Comparison of ENCODE assay signal across 8 cellular contexts in genomic region chr4:47463235-47463956, GRCh38. TPM values are rescaled to one million over a fixed set of nuclear protein-coding genes. Genes with fewer than 3 reads are reported as not detected.
A peak's percentile ranks its signal among the peaks of the same experiment; 100 is the strongest.
DNase-seq lines count a peak whose midpoint lies in the region; ATAC-seq, FAIRE-seq and TF ChIP-seq lines count a peak whose summit lies in the region.

TSS of gene COMMD8 (minus strand) at chr4:47463702. CDS start at chr4:47463651, 51 bp downstream.

- H3K18ac ChIP-seq in H9 (ENCODE audit: insufficient read length, low read depth, low read length) = no peak within 1 kb of the TSS

- no peaks in the 10 kb centered on the region for H3K27me3 Mint-ChIP-seq in H9 (ENCODE audit: low read depth)
- no peaks in the 10 kb centered on the region for H3K27me3 Mint-ChIP-seq in natural killer cell treated with Interleukin-12 subunit alpha and Interleukin-12 subunit beta and Interleukin-15 and Interleukin-18, amount 100 ng/mL, for 72 hours

- peak within 1 kb of the TSS; percentile 43 for H3K9ac ChIP-seq in H9 (ENCODE audit: extremely low read depth, insufficient read length, low read length)

- no peak within 1 kb of the TSS for H4K8ac ChIP-seq in H9 (replicated peaks; ENCODE audit: insufficient read length, low read depth, low read length)

- no peak within 1 kb of the TSS for H2AK5ac ChIP-seq in H9 (ENCODE audit: insufficient read length, low read length)

- H3K4me3 Mint-ChIP-seq in H9 = peak within 1 kb of the TSS; percentile 86 to 91
- H3K4me3 Mint-ChIP-seq in natural killer cell treated with Interleukin-12 subunit alpha and Interleukin-12 subunit beta and Interleukin-15 and Interleukin-18, amount 100 ng/mL, for 72 hours = peak within 1 kb of the TSS; percentile 85

- H3K23me2 ChIP-seq in H9 (ENCODE audit: insufficient read length, low read depth, low read length, poor library complexity, severe bottlenecking) = no peaks in the 10 kb centered on the region

- peak within 1 kb of the TSS; percentile 60 for H2AFZ ChIP-seq in H9 (ENCODE audit: low read length)

- DNase-seq in H9 (peak; percentile 98), M059J (ENCODE audit: low read depth) (peak; percentile 96), SHP77 (lab: John Stamatoyannopoulos, UW) (peak; percentile 73 to 91), fibroblast of pulmonary artery (ENCODE audit: low read depth) (peak; percentile 97)
- peak; percentile 95 for DNase-seq in activated effector memory CD4-positive, alpha-beta T cell treated with Interleukin-2 at 50 U/mL for 16 hours
- DNase-seq in natural killer cell treated with Interleukin-12 subunit alpha and Interleukin-12 subunit beta and Interleukin-15 and Interleukin-18, amount 100 ng/mL, for 72 hours (ENCODE audit: low spot score) = peak; percentile 98
- peak; percentile 96 for DNase-seq in stimulated activated naive CD8-positive, alpha-beta T cell treated with anti-CD3 and anti-CD28 coated beads, Interleukin-15, Interleukin-2, amounts not matched to agents 100 U/mL and 50 U/mL, for 24 hours

- WGBS in H9 (ENCODE audit: extremely low coverage, insufficient read length, low lambda C conversion rate) = no CpG with 5 or more reads among the region's 51 CpGs

- no peak within 1 kb of the TSS for H2BK5ac ChIP-seq in H9 (ENCODE audit: insufficient read length, low read length)

- H3K4me3 ChIP-seq in fibroblast of pulmonary artery (replicated peaks; ENCODE audit: low read depth, low read length) = peak within 1 kb of the TSS; percentile 79

- no peak within 1 kb of the TSS for H3K4ac ChIP-seq in H9 (ENCODE audit: low read depth, low read length)

- H3T11ph ChIP-seq in H9 (ENCODE audit: low read length) = no peak within 1 kb of the TSS

- no peak within 1 kb of the TSS for H2BK15ac ChIP-seq in H9 (ENCODE audit: low read depth, low read length)

- H3K9me3 Mint-ChIP-seq in H9 = no peaks in the 10 kb centered on the region
- H3K9me3 Mint-ChIP-seq in natural killer cell treated with Interleukin-12 subunit alpha and Interleukin-12 subunit beta and Interleukin-15 and Interleukin-18, amount 100 ng/mL, for 72 hours = no peaks in the 10 kb centered on the region

- H4K5ac ChIP-seq in H9 (ENCODE audit: insufficient read length, low read depth, low read length) = no peak within 1 kb of the TSS

- H3K27ac Mint-ChIP-seq in H9 = peak within 1 kb of the TSS; percentile 44 to 77 (median 65); a peak in 3 of 7 replicates
- H3K27ac Mint-ChIP-seq in natural killer cell treated with Interleukin-12 subunit alpha and Interleukin-12 subunit beta and Interleukin-15 and Interleukin-18, amount 100 ng/mL, for 72 hours = peak within 1 kb of the TSS; percentile 43 to 45

- no peaks in the 10 kb centered on the region for H3K79me2 ChIP-seq in H9 (ENCODE audit: insufficient read depth, low read length)

- H4K20me1 ChIP-seq in H9 (ENCODE audit: control insufficient read depth, insufficient read depth, insufficient read length) = no peaks in the 10 kb centered on the region

- H2BK20ac ChIP-seq in H9 (ENCODE audit: low read depth, low read length, poor library complexity, severe bottlenecking) = no peak within 1 kb of the TSS

- peaks cover 16% of the 10 kb centered on the region in 2 experiments for H3K4me1 Mint-ChIP-seq in H9
- H3K4me1 Mint-ChIP-seq in natural killer cell treated with Interleukin-12 subunit alpha and Interleukin-12 subunit beta and Interleukin-15 and Interleukin-18, amount 100 ng/mL, for 72 hours (ENCODE audit: low read depth in 2 of 2) = peaks cover 12 to 29% of the 10 kb centered on the region in 2 donors

- no peak within 1 kb of the TSS for H2BK12ac ChIP-seq in H9 (ENCODE audit: insufficient read length, low read depth, low read length)

- no peaks in the 10 kb centered on the region for H3K4me1 ChIP-seq in H9 (ENCODE audit: insufficient read depth, low read length)

- no peaks in the 10 kb centered on the region for H3K36me3 Mint-ChIP-seq in H9 (ENCODE audit: insufficient read depth in 1 of 3, low read depth in 3 of 3)
- H3K36me3 Mint-ChIP-seq in natural killer cell treated with Interleukin-12 subunit alpha and Interleukin-12 subunit beta and Interleukin-15 and Interleukin-18, amount 100 ng/mL, for 72 hours = peaks cover 1% of the 10 kb centered on the region

- H3K27ac ChIP-seq in H9 (ENCODE audit: insufficient read length, low read depth, low read length) = no peak within 1 kb of the TSS

- FAIRE-seq in G401.6 (lab: Jason Lieb, UNC) = peak; percentile 89

- no peak within 1 kb of the TSS for H3K14ac ChIP-seq in H9 (ENCODE audit: insufficient read depth, low read length)

- peak; percentile 99 for ATAC-seq in natural killer cell treated with Interleukin-12 subunit alpha and Interleukin-12 subunit beta and Interleukin-15 and Interleukin-18, amount 100 ng/mL, for 72 hours
- ATAC-seq in stimulated activated naive CD8-positive, alpha-beta T cell treated with anti-CD3 and anti-CD28 coated beads, Interleukin-15, Interleukin-2, amounts not matched to agents 100 U/mL and 50 U/mL, for 24 hours = peak; percentile 96

- no peaks in the 10 kb centered on the region for H3K27me3 ChIP-seq in H9 (ENCODE audit: insufficient read depth, low read length)

- H3K56ac ChIP-seq in H9 (ENCODE audit: insufficient read length, low read depth, low read length) = no peak within 1 kb of the TSS

- peak within 1 kb of the TSS; percentile 52 for H3K4me2 ChIP-seq in H9 (ENCODE audit: insufficient read depth, insufficient read length, low read length)

- no peaks in the 10 kb centered on the region for H3K9me3 ChIP-seq in H9 (ENCODE audit: control insufficient read depth, low read depth, low read length)

- no peaks in the 10 kb centered on the region for H3K79me1 ChIP-seq in H9 (ENCODE audit: insufficient read depth, low read depth, low read length, poor library complexity, severe bottlenecking)

- H2BK120ac ChIP-seq in H9 (ENCODE audit: low read depth, low read length, poor library complexity, severe bottlenecking) = no peak within 1 kb of the TSS

- H3K23ac ChIP-seq in H9 (ENCODE audit: insufficient read length, low read depth, low read length) = no peak within 1 kb of the TSS

- H4K91ac ChIP-seq in H9 (ENCODE audit: insufficient read length, low read depth, low read length) = no peak within 1 kb of the TSS

- TF ChIP-seq CTCF in H9 (conservative IDR thresholded peaks at IDR 0.05) = peak; percentile 33; the same call in 2 of the 3 replicates
- peak; percentile 14 for TF ChIP-seq CTCF in fibroblast of pulmonary artery (IDR thresholded peaks at IDR 0.05; ENCODE audit: low read length, missing control alignments)

RNA-seq across cellular contexts. Expression of gene COMMD8, which starts in this region (rescaled TPM):
- 10.9 and 11.7 TPM in 2 replicates for total RNA-seq in H9 (2021)
- 44.7 and 49.6 TPM in 2 replicates for total RNA-seq in M059J (2014; rRNA removed; shearing (Covaris generic))
- 10 to 100 TPM; 13.7 to 23.3 TPM for total RNA-seq in natural killer cell treated with Interleukin-12 subunit alpha and Interleukin-12 subunit beta and Interleukin-15 and Interleukin-18, amount 100 ng/mL, for 72 hours
